In the genomic region with DNA sequence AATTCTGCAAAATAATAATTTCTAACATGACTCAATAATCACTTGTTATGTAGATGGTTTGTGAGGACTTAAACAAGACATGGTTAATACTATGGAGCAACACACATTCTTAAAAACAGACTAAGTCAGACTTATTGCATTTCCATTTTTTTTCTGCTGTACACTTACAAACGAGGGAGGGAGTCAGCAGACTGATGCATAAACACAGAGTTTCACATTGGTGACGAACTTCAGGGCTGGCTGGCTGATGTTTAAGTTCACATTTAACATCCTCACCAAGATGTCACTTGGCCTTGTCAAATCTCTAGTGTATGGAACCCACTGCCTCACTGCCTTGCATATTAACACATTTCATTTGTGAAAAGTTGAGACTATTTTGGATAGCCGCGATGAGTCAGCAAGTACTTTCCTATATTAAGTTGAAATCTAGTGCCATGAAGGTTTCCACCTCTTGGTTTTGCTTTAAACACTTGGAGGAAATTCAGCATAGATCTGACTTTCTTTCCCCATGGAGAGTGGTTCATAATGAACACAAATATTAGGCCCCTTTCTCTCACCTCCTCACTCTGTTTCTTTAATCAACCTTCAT, we compare ENCODE assay signal across 25 cellular contexts.
"Had no signal": no experiment of that assay in that cellular context is flagged by ENCODE, and none has a peak within 500 bp of the region (broad histone marks: within the 10 kb centered on the region; RNA-seq: fewer than 3 reads in every experiment).

No MANE protein-coding gene starts in this region.

- H3K4me1 ChIP-seq: ascending aorta, lower lobe of right lung, neural progenitor cell, testis, vagina had no signal

- H3K27me3 Mint-ChIP-seq: activated naive CD4-positive, alpha-beta T cell treated with anti-CD3 and anti-CD28 coated beads, Interleukin-2, amount 50 U/mL, for 24 hours; T-helper 17 cell had no signal

- H3K4me3 ChIP-seq: ascending aorta, lower lobe of right lung, neural progenitor cell, sigmoid colon, testis, vagina had no signal

- H3K36me3 ChIP-seq: ascending aorta, lower lobe of right lung, neural progenitor cell, sigmoid colon, vagina had no signal

- FAIRE-seq: endometrium had no signal

- H3K9me3 ChIP-seq: ascending aorta, lower lobe of right lung, sigmoid colon, testis, vagina had no signal

- H3K4me3 Mint-ChIP-seq: activated CD4-positive, alpha-beta T cell treated with anti-CD3 and anti-CD28 coated beads, Interleukin-2, amount 10 ng/mL, durations not matched to agents 24 days and 14 days; activated CD8-positive, alpha-beta memory T cell treated with anti-CD3 and anti-CD28 coated beads, Interleukin-2, amount 10 ng/mL, durations not matched to agents 7 days and 5 days; activated CD8-positive, alpha-beta T cell treated with anti-CD3 and anti-CD28 coated beads for 36 hours; activated naive CD4-positive, alpha-beta T cell treated with anti-CD3 and anti-CD28 coated beads, Interleukin-2, amount 50 U/mL, for 24 hours; central memory CD8-positive, alpha-beta T cell; dendritic cell treated with granulocyte-macrophage colony-stimulating factor and Interleukin-4, amounts not matched to agents 40 ng/mL and 50 ng/mL, for 4 days; naive thymus-derived CD8-positive, alpha-beta T cell; neural progenitor cell; T-helper 17 cell; type B pancreatic cell had no signal

- H3K27ac Mint-ChIP-seq: activated CD4-positive, alpha-beta T cell treated with anti-CD3 and anti-CD28 coated beads, Interleukin-2, amount 10 ng/mL, durations not matched to agents 24 days and 14 days; activated CD8-positive, alpha-beta memory T cell treated with anti-CD3 and anti-CD28 coated beads, Interleukin-2, amount 10 ng/mL, durations not matched to agents 7 days and 5 days; activated CD8-positive, alpha-beta T cell treated with anti-CD3 and anti-CD28 coated beads for 36 hours; activated naive CD4-positive, alpha-beta T cell treated with anti-CD3 and anti-CD28 coated beads, Interleukin-2, amount 50 U/mL, for 24 hours; dendritic cell treated with granulocyte-macrophage colony-stimulating factor and Interleukin-4, amounts not matched to agents 40 ng/mL and 50 ng/mL, for 4 days; neural progenitor cell; progenitor cell of endocrine pancreas; T-helper 17 cell; type B pancreatic cell had no signal

- H3K9me3 Mint-ChIP-seq: activated CD8-positive, alpha-beta T cell treated with anti-CD3 and anti-CD28 coated beads for 36 hours; neural progenitor cell had no signal

- H3K4me1 Mint-ChIP-seq: activated CD8-positive, alpha-beta memory T cell treated with anti-CD3 and anti-CD28 coated beads, Interleukin-2, amount 10 ng/mL, durations not matched to agents 7 days and 5 days; activated naive CD4-positive, alpha-beta T cell treated with anti-CD3 and anti-CD28 coated beads, Interleukin-2, amount 50 U/mL, for 24 hours; central memory CD8-positive, alpha-beta T cell; naive thymus-derived CD8-positive, alpha-beta T cell; neural progenitor cell; T-helper 17 cell had no signal

- DNase-seq: activated CD4-positive, alpha-beta T cell treated with anti-CD3 and anti-CD28 coated beads, Interleukin-2, amount 10 ng/mL, durations not matched to agents 24 days and 14 days; activated CD8-positive, alpha-beta memory T cell treated with anti-CD3 and anti-CD28 coated beads, Interleukin-2, amount 10 ng/mL, durations not matched to agents 7 days and 5 days; activated CD8-positive, alpha-beta T cell treated with anti-CD3 and anti-CD28 coated beads for 36 hours; activated T-cell treated with anti-CD3 and anti-CD28 coated beads for 4 hours; effector CD4-positive, alpha-beta T cell; foreskin keratinocyte; lower lobe of right lung; naive thymus-derived CD8-positive, alpha-beta T cell; retina; sigmoid colon; stimulated activated CD4-positive, alpha-beta T cell treated with anti-CD3 and anti-CD28 coated beads, Interleukin-2, amount 100 ng/mL, for 48 hours; stimulated activated CD8-positive, alpha-beta memory T cell treated with anti-CD3 and anti-CD28 coated beads, Interleukin-4, amount 100 ng/mL, for 48 hours; stimulated activated naive CD4-positive, alpha-beta T cell; T-helper 17 cell; testis had no signal

- H3K36me3 Mint-ChIP-seq: activated CD8-positive, alpha-beta memory T cell treated with anti-CD3 and anti-CD28 coated beads, Interleukin-2, amount 10 ng/mL, durations not matched to agents 7 days and 5 days; activated naive CD4-positive, alpha-beta T cell treated with anti-CD3 and anti-CD28 coated beads, Interleukin-2, amount 50 U/mL, for 24 hours; neural progenitor cell; type B pancreatic cell had no signal

- ATAC-seq: activated CD8-positive, alpha-beta memory T cell treated with anti-CD3 and anti-CD28 coated beads, Interleukin-2, amount 10 ng/mL, durations not matched to agents 7 days and 5 days; activated CD8-positive, alpha-beta T cell treated with anti-CD3 and anti-CD28 coated beads for 36 hours; foreskin keratinocyte; left lobe of liver; lower lobe of right lung; naive thymus-derived CD8-positive, alpha-beta T cell; T-helper 17 cell had no signal

- H3K9ac ChIP-seq: neural progenitor cell had no signal

- H3K27ac ChIP-seq: ascending aorta, foreskin keratinocyte, lower lobe of right lung, neural progenitor cell, sigmoid colon, testis, vagina had no signal

- H3K27me3 ChIP-seq: ascending aorta, foreskin keratinocyte, neural progenitor cell, sigmoid colon, testis, vagina had no signal

- H2AFZ ChIP-seq: neural progenitor cell had no signal

- H3K4me2 ChIP-seq: neural progenitor cell had no signal
